ENCODE assay signal across 1 cellular context in the genomic region with DNA sequence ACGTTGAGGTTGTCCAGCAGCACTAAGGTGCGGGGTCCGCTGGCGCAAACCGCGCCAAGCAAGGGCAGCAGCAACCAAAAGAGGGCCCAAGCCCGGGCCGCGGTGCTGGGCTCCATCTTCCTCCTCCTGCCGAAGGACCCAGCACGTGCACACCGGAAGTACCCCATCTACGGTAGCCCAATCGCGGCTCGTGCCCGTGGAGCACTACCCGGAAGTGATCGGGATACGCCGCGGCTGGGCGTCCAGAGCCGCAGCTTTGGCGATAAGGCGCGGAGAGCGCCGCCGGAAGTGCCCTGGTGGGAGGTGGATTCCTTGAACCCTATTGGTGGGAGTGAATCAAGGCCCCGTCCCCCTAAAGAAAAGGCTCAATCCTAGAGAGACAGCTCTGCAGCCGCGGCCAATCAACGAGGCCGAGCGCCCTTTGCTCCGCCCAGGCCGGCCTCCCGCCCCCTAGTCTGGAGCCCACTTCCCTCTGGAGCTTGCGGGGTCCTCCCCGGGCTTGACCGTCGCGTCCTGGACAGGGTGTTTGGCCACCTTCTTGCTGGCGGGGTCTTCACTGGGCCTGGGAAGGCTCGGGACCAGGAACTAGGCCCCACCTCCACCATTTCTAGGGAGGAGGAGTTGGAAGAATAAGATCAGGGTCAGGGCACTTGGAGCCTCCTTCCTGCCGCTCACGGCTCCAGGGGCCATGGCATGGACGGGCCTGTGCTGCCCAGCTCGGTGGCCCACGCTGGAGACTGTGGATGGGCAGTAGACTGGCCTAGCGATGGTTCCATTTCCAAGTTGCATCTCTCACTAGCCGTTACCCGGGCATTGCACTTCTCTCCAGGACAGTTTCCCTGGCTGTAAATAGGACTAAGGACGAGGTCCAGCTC.
TF ChIP-seq lines count a peak whose summit lies in the region.

A gene (minus strand): TSS at position 135 of the 875 bp plus-strand sequence. CDS start 19 bp downstream, at position 116.

TF ChIP-seq in K562, 482 proteins besides CTCF, POLR2A, EP300 and RAD21 (continued from another document and continues in another):
- TF ChIP-seq, protein P1, sequence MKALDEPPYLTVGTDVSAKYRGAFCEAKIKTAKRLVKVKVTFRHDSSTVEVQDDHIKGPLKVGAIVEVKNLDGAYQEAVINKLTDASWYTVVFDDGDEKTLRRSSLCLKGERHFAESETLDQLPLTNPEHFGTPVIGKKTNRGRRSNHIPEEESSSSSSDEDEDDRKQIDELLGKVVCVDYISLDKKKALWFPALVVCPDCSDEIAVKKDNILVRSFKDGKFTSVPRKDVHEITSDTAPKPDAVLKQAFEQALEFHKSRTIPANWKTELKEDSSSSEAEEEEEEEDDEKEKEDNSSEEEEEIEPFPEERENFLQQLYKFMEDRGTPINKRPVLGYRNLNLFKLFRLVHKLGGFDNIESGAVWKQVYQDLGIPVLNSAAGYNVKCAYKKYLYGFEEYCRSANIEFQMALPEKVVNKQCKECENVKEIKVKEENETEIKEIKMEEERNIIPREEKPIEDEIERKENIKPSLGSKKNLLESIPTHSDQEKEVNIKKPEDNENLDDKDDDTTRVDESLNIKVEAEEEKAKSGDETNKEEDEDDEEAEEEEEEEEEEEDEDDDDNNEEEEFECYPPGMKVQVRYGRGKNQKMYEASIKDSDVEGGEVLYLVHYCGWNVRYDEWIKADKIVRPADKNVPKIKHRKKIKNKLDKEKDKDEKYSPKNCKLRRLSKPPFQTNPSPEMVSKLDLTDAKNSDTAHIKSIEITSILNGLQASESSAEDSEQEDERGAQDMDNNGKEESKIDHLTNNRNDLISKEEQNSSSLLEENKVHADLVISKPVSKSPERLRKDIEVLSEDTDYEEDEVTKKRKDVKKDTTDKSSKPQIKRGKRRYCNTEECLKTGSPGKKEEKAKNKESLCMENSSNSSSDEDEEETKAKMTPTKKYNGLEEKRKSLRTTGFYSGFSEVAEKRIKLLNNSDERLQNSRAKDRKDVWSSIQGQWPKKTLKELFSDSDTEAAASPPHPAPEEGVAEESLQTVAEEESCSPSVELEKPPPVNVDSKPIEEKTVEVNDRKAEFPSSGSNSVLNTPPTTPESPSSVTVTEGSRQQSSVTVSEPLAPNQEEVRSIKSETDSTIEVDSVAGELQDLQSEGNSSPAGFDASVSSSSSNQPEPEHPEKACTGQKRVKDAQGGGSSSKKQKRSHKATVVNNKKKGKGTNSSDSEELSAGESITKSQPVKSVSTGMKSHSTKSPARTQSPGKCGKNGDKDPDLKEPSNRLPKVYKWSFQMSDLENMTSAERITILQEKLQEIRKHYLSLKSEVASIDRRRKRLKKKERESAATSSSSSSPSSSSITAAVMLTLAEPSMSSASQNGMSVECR (CRISPR knock-in tag; IDR thresholded peaks at IDR 0.05) = peak; percentile 91
- TF ChIP-seq ZNF212 (CRISPR knock-in tag; IDR thresholded peaks at IDR 0.05) (0 out of 2 replicates have a peak, but pooled peaks have one; percentile 54), ZNF431 (CRISPR knock-in tag; IDR thresholded peaks at IDR 0.05) (0 out of 2 replicates have a peak, but pooled peaks have one; percentile 49), NCOA2 (IDR thresholded peaks at IDR 0.05; ENCODE audit: partially characterized antibody in 2 of 2) (no peak), GABPB2 (CRISPR knock-in tag; conservative IDR thresholded peaks at IDR 0.05) (no peak), KDM5B (IDR thresholded peaks at IDR 0.05; ENCODE audit: insufficient replicate concordance, low read depth, low read length) (peak; percentile 60), RBM15 (IDR thresholded peaks at IDR 0.05; ENCODE audit: insufficient read depth, low read length) (no peak), CAMTA2 (CRISPR knock-in tag; conservative IDR thresholded peaks at IDR 0.05) (no peak), TARDBP (IDR thresholded peaks at IDR 0.05) (peak; percentile 70; the same call in 1 of the 2 replicates), NFIX (CRISPR knock-in tag; IDR thresholded peaks at IDR 0.05; ENCODE audit: low read depth) (no peak), ZNF583 (CRISPR knock-in tag; IDR thresholded peaks at IDR 0.05) (0 out of 2 replicates have a peak, but pooled peaks have one; percentile 55), NUFIP1 (IDR thresholded peaks at IDR 0.05; ENCODE audit: partially characterized antibody) (no peak), FOXJ3 (CRISPR knock-in tag; IDR thresholded peaks at IDR 0.05) (no peak), E2F3 (CRISPR knock-in tag; IDR thresholded peaks at IDR 0.05) (0 out of 2 replicates have a peak, but pooled peaks have one; percentile 48), HEY1 (CRISPR knock-in tag; IDR thresholded peaks at IDR 0.05; ENCODE audit: borderline replicate concordance) (no peak), NFRKB (IDR thresholded peaks at IDR 0.05; ENCODE audit: low read depth) (peak; percentile 44; the same call in 1 of the 2 replicates), HNRNPK (IDR thresholded peaks at IDR 0.05; ENCODE audit: low read depth, low read length, poor library complexity, severe bottlenecking) (no peak), TCFL5 (CRISPR knock-in tag; conservative IDR thresholded peaks at IDR 0.05) (no peak), PTTG1 (tag; IDR thresholded peaks at IDR 0.05; ENCODE audit: low read depth) (no peak), RBM34 (IDR thresholded peaks at IDR 0.05; ENCODE audit: borderline replicate concordance, insufficient read depth, low read length) (no peak), RCOR1 (IDR thresholded peaks at IDR 0.05; ENCODE audit: borderline replicate concordance in 1 of 2, low read depth in 2 of 2, low read length in 2 of 2) (peak in 1 of 2 experiments; percentile 50; a peak in 1 of 4 replicates), NFYB (IDR thresholded peaks at IDR 0.05; ENCODE audit: extremely low read depth, insufficient read length) (peak; percentile 95), ZFP36 (IDR thresholded peaks at IDR 0.05; ENCODE audit: low read depth, low read length, partially characterized antibody) (no peak), TCF7 (IDR thresholded peaks at IDR 0.05; ENCODE audit: borderline replicate concordance) (no peak), MCM7 (IDR thresholded peaks at IDR 0.05) (no peak), HMGN3 (IDR thresholded peaks at IDR 0.05; ENCODE audit: borderline replicate concordance, extremely low read depth, insufficient read length, low read depth, low read length) (peak; percentile 80), TGIF2 (CRISPR knock-in tag; IDR thresholded peaks at IDR 0.05) (no peak), DNMT1 (IDR thresholded peaks at IDR 0.05) (no peak), PHTF2 (CRISPR knock-in tag; IDR thresholded peaks at IDR 0.05) (no peak), ZNF347 (CRISPR knock-in tag; IDR thresholded peaks at IDR 0.05; ENCODE audit: low read depth) (no peak), COPS2 (conservative IDR thresholded peaks at IDR 0.05) (no peak), ZNF551 (CRISPR knock-in tag; IDR thresholded peaks at IDR 0.05) (no peak), NBN (IDR thresholded peaks at IDR 0.05; ENCODE audit: low read depth) (peak; percentile 19; the same call in 1 of the 2 replicates), MEF2A (IDR thresholded peaks at IDR 0.05; ENCODE audit: control insufficient read depth, low read depth, low read length) (no peak), TEAD2 (tag; IDR thresholded peaks at IDR 0.05) (no peak), POLR2AphosphoS2 (IDR thresholded peaks at IDR 0.05; ENCODE audit: low read length) (0 out of 2 replicates have a peak, but pooled peaks have one; percentile 43), RNF2 (IDR thresholded peaks at IDR 0.05) (no peak), BDP1 (IDR thresholded peaks at IDR 0.05; ENCODE audit: insufficient read depth, insufficient read length) (no peak), RB1 (IDR thresholded peaks at IDR 0.05; ENCODE audit: low read depth) (peak; percentile 57), SAFB (IDR thresholded peaks at IDR 0.05; ENCODE audit: borderline replicate concordance, low read depth, low read length) (no peak)
- TF ChIP-seq, protein P2, sequence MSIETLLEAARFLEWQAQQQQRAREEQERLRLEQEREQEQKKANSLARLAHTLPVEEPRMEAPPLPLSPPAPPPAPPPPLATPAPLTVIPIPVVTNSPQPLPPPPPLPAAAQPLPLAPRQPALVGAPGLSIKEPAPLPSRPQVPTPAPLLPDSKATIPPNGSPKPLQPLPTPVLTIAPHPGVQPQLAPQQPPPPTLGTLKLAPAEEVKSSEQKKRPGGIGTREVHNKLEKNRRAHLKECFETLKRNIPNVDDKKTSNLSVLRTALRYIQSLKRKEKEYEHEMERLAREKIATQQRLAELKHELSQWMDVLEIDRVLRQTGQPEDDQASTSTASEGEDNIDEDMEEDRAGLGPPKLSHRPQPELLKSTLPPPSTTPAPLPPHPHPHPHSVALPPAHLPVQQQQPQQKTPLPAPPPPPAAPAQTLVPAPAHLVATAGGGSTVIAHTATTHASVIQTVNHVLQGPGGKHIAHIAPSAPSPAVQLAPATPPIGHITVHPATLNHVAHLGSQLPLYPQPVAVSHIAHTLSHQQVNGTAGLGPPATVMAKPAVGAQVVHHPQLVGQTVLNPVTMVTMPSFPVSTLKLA (conservative IDR thresholded peaks at IDR 0.05) = peak; percentile 91 to 96
- TF ChIP-seq, protein P3, sequence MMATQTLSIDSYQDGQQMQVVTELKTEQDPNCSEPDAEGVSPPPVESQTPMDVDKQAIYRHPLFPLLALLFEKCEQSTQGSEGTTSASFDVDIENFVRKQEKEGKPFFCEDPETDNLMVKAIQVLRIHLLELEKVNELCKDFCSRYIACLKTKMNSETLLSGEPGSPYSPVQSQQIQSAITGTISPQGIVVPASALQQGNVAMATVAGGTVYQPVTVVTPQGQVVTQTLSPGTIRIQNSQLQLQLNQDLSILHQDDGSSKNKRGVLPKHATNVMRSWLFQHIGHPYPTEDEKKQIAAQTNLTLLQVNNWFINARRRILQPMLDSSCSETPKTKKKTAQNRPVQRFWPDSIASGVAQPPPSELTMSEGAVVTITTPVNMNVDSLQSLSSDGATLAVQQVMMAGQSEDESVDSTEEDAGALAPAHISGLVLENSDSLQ (IDR thresholded peaks at IDR 0.05) = peak; percentile 83
- TF ChIP-seq, protein P4, sequence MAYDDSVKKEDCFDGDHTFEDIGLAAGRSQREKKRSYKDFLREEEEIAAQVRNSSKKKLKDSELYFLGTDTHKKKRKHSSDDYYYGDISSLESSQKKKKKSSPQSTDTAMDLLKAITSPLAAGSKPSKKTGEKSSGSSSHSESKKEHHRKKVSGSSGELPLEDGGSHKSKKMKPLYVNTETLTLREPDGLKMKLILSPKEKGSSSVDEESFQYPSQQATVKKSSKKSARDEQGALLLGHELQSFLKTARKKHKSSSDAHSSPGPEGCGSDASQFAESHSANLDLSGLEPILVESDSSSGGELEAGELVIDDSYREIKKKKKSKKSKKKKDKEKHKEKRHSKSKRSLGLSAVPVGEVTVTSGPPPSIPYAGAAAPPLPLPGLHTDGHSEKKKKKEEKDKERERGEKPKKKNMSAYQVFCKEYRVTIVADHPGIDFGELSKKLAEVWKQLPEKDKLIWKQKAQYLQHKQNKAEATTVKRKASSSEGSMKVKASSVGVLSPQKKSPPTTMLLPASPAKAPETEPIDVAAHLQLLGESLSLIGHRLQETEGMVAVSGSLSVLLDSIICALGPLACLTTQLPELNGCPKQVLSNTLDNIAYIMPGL (CRISPR knock-in tag; IDR thresholded peaks at IDR 0.05) = peak; percentile 73; the same call in 1 of the 2 replicates
- TF ChIP-seq, protein P5, sequence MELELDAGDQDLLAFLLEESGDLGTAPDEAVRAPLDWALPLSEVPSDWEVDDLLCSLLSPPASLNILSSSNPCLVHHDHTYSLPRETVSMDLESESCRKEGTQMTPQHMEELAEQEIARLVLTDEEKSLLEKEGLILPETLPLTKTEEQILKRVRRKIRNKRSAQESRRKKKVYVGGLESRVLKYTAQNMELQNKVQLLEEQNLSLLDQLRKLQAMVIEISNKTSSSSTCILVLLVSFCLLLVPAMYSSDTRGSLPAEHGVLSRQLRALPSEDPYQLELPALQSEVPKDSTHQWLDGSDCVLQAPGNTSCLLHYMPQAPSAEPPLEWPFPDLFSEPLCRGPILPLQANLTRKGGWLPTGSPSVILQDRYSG (tag; conservative IDR thresholded peaks at IDR 0.05; ENCODE audit: low read depth) = no peak; the same call in 1 of the 2 replicates
- TF ChIP-seq, protein P6, sequence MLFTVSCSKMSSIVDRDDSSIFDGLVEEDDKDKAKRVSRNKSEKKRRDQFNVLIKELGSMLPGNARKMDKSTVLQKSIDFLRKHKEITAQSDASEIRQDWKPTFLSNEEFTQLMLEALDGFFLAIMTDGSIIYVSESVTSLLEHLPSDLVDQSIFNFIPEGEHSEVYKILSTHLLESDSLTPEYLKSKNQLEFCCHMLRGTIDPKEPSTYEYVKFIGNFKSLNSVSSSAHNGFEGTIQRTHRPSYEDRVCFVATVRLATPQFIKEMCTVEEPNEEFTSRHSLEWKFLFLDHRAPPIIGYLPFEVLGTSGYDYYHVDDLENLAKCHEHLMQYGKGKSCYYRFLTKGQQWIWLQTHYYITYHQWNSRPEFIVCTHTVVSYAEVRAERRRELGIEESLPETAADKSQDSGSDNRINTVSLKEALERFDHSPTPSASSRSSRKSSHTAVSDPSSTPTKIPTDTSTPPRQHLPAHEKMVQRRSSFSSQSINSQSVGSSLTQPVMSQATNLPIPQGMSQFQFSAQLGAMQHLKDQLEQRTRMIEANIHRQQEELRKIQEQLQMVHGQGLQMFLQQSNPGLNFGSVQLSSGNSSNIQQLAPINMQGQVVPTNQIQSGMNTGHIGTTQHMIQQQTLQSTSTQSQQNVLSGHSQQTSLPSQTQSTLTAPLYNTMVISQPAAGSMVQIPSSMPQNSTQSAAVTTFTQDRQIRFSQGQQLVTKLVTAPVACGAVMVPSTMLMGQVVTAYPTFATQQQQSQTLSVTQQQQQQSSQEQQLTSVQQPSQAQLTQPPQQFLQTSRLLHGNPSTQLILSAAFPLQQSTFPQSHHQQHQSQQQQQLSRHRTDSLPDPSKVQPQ (CRISPR knock-in tag; IDR thresholded peaks at IDR 0.05; ENCODE audit: borderline replicate concordance) = no peak
- TF ChIP-seq, protein P7, sequence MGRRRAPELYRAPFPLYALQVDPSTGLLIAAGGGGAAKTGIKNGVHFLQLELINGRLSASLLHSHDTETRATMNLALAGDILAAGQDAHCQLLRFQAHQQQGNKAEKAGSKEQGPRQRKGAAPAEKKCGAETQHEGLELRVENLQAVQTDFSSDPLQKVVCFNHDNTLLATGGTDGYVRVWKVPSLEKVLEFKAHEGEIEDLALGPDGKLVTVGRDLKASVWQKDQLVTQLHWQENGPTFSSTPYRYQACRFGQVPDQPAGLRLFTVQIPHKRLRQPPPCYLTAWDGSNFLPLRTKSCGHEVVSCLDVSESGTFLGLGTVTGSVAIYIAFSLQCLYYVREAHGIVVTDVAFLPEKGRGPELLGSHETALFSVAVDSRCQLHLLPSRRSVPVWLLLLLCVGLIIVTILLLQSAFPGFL (CRISPR knock-in tag; IDR thresholded peaks at IDR 0.05) = no peak
- TF ChIP-seq, protein P8, sequence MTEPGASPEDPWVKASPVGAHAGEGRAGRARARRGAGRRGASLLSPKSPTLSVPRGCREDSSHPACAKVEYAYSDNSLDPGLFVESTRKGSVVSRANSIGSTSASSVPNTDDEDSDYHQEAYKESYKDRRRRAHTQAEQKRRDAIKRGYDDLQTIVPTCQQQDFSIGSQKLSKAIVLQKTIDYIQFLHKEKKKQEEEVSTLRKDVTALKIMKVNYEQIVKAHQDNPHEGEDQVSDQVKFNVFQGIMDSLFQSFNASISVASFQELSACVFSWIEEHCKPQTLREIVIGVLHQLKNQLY (CRISPR knock-in tag; conservative IDR thresholded peaks at IDR 0.05) = no peak; a peak in 1 of 4 replicates
